Comparison of ENCODE assay signal across 9 cellular contexts in the genomic region with DNA sequence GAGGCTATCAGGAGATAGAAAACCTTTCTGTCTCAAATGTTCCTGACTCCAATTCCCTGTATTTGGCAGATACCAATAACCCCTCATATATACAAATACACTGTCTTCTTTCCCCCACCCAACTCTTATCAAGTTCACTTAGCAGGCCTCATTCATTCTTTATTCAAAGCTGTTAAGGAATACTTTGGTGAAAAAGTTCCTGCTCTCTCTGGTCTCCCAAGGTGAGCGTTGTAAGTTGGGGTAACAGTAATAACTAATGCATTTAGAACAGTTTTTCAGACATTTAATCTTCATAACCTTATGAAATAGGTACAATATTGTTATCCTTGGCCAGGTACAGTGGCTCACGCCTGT. TPM values are rescaled to one million over a fixed set of nuclear protein-coding genes. Genes with fewer than 3 reads are reported as not detected.
DNase-seq lines count a peak whose midpoint lies in the region; ATAC-seq, FAIRE-seq and TF ChIP-seq lines count a peak whose summit lies in the region.
"Had no signal": no experiment of that assay in that cellular context is flagged by ENCODE, and none has a peak within 500 bp of the region (broad histone marks: within the 10 kb centered on the region; RNA-seq: fewer than 3 reads in every experiment).

No MANE protein-coding gene starts in this region.

- H4K5ac ChIP-seq in IMR-90 (ENCODE audit: low read depth, low read length) = no peak overlapping the region

- no peak overlapping the region for H3K4ac ChIP-seq in IMR-90 (ENCODE audit: low read depth, low read length)

- peaks cover 0 to 4% (median 0%) of the 10 kb centered on the region in 11 experiments; a peak in 6 of 22 replicates for H4K20me1 ChIP-seq in BLaER1 treated with 17β-estradiol and CSF1 and Interleukin-3, amounts not matched to agents 10 nM and 100 nM
- H4K20me1 ChIP-seq in IMR-90 (ENCODE audit: insufficient read depth, low read length) = no peaks in the 10 kb centered on the region; the same call in 1 of the 2 replicates
- peaks cover under 1% of the 10 kb centered on the region for H4K20me1 ChIP-seq in astrocyte (ENCODE audit: insufficient read depth, low read length)

- intact Hi-C loops in IMR-90 (cut with micrococcal nuclease) (loop anchor here (1.0 to 5.0 kb wide), 2 partner anchors 290 to 303 kb away; a partner anchor contains a TSS), adrenal gland (cut with DNase I) (loop anchor here in 1 of 2 donors (5.0 kb wide), 1 partner anchor 198 kb away; no protein-coding TSS in a partner anchor)

- H3K4me3 ChIP-seq in BLaER1 treated with 17β-estradiol and CSF1 and Interleukin-3, amounts not matched to agents 10 nM and 100 nM = peak overlapping the region; percentile 54 to 78 (median 68); a peak in 17 of 20 replicates
- peak overlapping the region; percentile 68; the same call in 1 of the 2 replicates for H3K4me3 ChIP-seq in IMR-90 (ENCODE audit: insufficient read depth, low read depth, low read length)
- peak overlapping the region; percentile 73 for H3K4me3 ChIP-seq in astrocyte (ENCODE audit: insufficient read depth, low read depth, low read length)
- no peak overlapping the region for H3K4me3 ChIP-seq in adrenal gland

- H2AFZ ChIP-seq in IMR-90 (replicated peaks; ENCODE audit: low read length, poor library complexity) (no peak overlapping the region), astrocyte (ENCODE audit: low read depth, low read length) (no peak overlapping the region)

- no peak overlapping the region for H3K23ac ChIP-seq in IMR-90 (ENCODE audit: low read depth, low read length)

- peaks cover 5% of the 10 kb centered on the region for H3K79me2 ChIP-seq in astrocyte (ENCODE audit: insufficient read depth, low read length)

- H3K9me3 ChIP-seq in BLaER1 treated with 17β-estradiol and CSF1 and Interleukin-3, amounts not matched to agents 10 nM and 100 nM (replicated peaks in 1 of 11) = no peaks in the 10 kb centered on the region
- H3K9me3 ChIP-seq in IMR-90 (ENCODE audit: control insufficient read depth, insufficient read depth, low read length) (no peaks in the 10 kb centered on the region), astrocyte (ENCODE audit: insufficient read depth, low read depth, low read length) (no peaks in the 10 kb centered on the region), adrenal gland (replicated peaks in 1 of 3) (no peaks in the 10 kb centered on the region)

- H3K36me3 Mint-ChIP-seq in astrocyte (ENCODE audit: low read depth, unreplicated experiment) = no peaks in the 10 kb centered on the region
- H3K36me3 Mint-ChIP-seq in naive thymus-derived CD8-positive, alpha-beta T cell = no peaks in the 10 kb centered on the region

- no peak overlapping the region for H3K14ac ChIP-seq in IMR-90 (replicated peaks; ENCODE audit: low read depth, low read length)

- H3K36me3 ChIP-seq in BLaER1 treated with 17β-estradiol and CSF1 and Interleukin-3, amounts not matched to agents 10 nM and 100 nM = no peaks in the 10 kb centered on the region
- no peaks in the 10 kb centered on the region for H3K36me3 ChIP-seq in IMR-90 (ENCODE audit: control insufficient read depth, insufficient read depth, low read length)
- H3K36me3 ChIP-seq in astrocyte (ENCODE audit: insufficient read depth, low read length) = no peaks in the 10 kb centered on the region
- no peaks in the 10 kb centered on the region for H3K36me3 ChIP-seq in adrenal gland (replicated peaks in 1 of 2)

- H3K27me3 Mint-ChIP-seq in astrocyte (ENCODE audit: low read depth, unreplicated experiment) = no peaks in the 10 kb centered on the region
- H3K27me3 Mint-ChIP-seq in naive thymus-derived CD8-positive, alpha-beta T cell = no peaks in the 10 kb centered on the region

- no peak overlapping the region for H3K56ac ChIP-seq in IMR-90 (ENCODE audit: extremely low read depth, insufficient read depth, low read length)

- no CpG with 5 or more reads among the region's 2 CpGs for WGBS in IMR-90 (ENCODE audit: extremely low coverage in 2 of 2, insufficient read length in 1 of 2), 2 experiments
- 62 to 76% (median 68%) methylated on average over 2 of the region's 2 CpGs for WGBS in adrenal gland, 4 donors

- H3K4me3 Mint-ChIP-seq in astrocyte (ENCODE audit: unreplicated experiment) = peak overlapping the region; percentile 84
- H3K4me3 Mint-ChIP-seq in naive thymus-derived CD8-positive, alpha-beta T cell = peak overlapping the region in 7 of 10 donors; percentile 88 to 95 (median 93)

- CTCF ChIA-PET in IMR-90 (lab: Yijun Ruan, JAX) = interaction anchor here (0.6 to 2.7 kb wide), 18 partner anchors 10 to 302 kb away, joined by 3 to 16 read pairs (median 4); a partner anchor contains a TSS

- TF ChIP-seq POLR2A in IMR-90 (IDR thresholded peaks at IDR 0.05; ENCODE audit: low read depth, low read length) (no peak), adrenal gland (IDR thresholded peaks at IDR 0.05) (no peak), GM18505 (IDR thresholded peaks at IDR 0.05; ENCODE audit: borderline replicate concordance, extremely low read depth, insufficient read depth, insufficient read length) (no peak)

- H3K27ac ChIP-seq in BLaER1 treated with 17β-estradiol and CSF1 and Interleukin-3, amounts not matched to agents 10 nM and 100 nM = peak overlapping the region in 1 of 11 experiments; percentile 88; a peak in 3 of 22 replicates
- H3K27ac ChIP-seq in IMR-90 (ENCODE audit: insufficient read depth, low read length) = no peak overlapping the region
- H3K27ac ChIP-seq in astrocyte (ENCODE audit: low read depth, low read length) = no peak overlapping the region
- H3K27ac ChIP-seq in adrenal gland = no peak overlapping the region
- H3K27ac ChIP-seq: foreskin keratinocyte had no signal

- no peak overlapping the region for H2BK5ac ChIP-seq in IMR-90 (ENCODE audit: low read depth, low read length, poor library complexity, severe bottlenecking)

- H3K4me1 ChIP-seq in BLaER1 treated with 17β-estradiol and CSF1 and Interleukin-3, amounts not matched to agents 10 nM and 100 nM = peaks cover 18 to 37% (median 30%) of the 10 kb centered on the region in 10 experiments
- H3K4me1 ChIP-seq in IMR-90 (ENCODE audit: control insufficient read depth, insufficient read depth, low read length) (peaks cover 6% of the 10 kb centered on the region), astrocyte (ENCODE audit: insufficient read depth, low read length) (peaks cover 20% of the 10 kb centered on the region), adrenal gland (replicated peaks in 1 of 2) (peaks cover 12 to 17% of the 10 kb centered on the region in 2 donors)
- H3K4me1 ChIP-seq: foreskin keratinocyte had no signal

- TF ChIP-seq CTCF in IMR-90 (conservative IDR thresholded peaks at IDR 0.05; ENCODE audit: low read depth, low read length) (no peak), astrocyte (IDR thresholded peaks at IDR 0.05; ENCODE audit: insufficient read depth, low read depth, low read length) (no peak), adrenal gland (IDR thresholded peaks at IDR 0.05) (no peak)

- no TSS peak for BruUV-seq in IMR-90 (replicated peaks; lab: Mats Ljungman, UMichigan)

- H3K9ac ChIP-seq in BLaER1 treated with 17β-estradiol and CSF1 and Interleukin-3, amounts not matched to agents 10 nM and 100 nM = peak overlapping the region in 5 of 11 experiments; percentile 47 to 85 (median 74); a peak in 10 of 22 replicates
- H3K9ac ChIP-seq in IMR-90 (ENCODE audit: low read depth, low read length) (no peak overlapping the region), astrocyte (ENCODE audit: low read length) (no peak overlapping the region)

- no peak for TF ChIP-seq RAD21 in IMR-90 (IDR thresholded peaks at IDR 0.05; ENCODE audit: low read length)

- no peak overlapping the region for H3K18ac ChIP-seq in IMR-90 (ENCODE audit: low read depth, low read length)

- dilution Hi-C loops in IMR-90 (cut with HindIII; ENCODE audit: low sequenced_read_pairs, unreplicated experiment) = no loop called here

- no peak overlapping the region for H2BK120ac ChIP-seq in IMR-90 (ENCODE audit: low read depth, low read length)

- no peak for ATAC-seq in IMR-90 (ENCODE audit: low read depth)
- no peak for ATAC-seq in naive thymus-derived CD8-positive, alpha-beta T cell
- ATAC-seq in GM21367 (IDR thresholded peaks at IDR 0.05; ENCODE audit: unreplicated experiment) = no peak
- no peak for ATAC-seq in GM18505 (IDR thresholded peaks at IDR 0.05; ENCODE audit: unreplicated experiment)

- peak overlapping the region in 7 of 11 experiments; percentile 92 to 99 (median 93); a peak in 10 of 22 replicates for H3K4me2 ChIP-seq in BLaER1 treated with 17β-estradiol and CSF1 and Interleukin-3, amounts not matched to agents 10 nM and 100 nM
- no peak overlapping the region for H3K4me2 ChIP-seq in IMR-90 (ENCODE audit: low read depth, low read length)
- H3K4me2 ChIP-seq in astrocyte (ENCODE audit: low read length) = peak overlapping the region; percentile 94

- H3K9me3 Mint-ChIP-seq in astrocyte (ENCODE audit: unreplicated experiment) = no peaks in the 10 kb centered on the region
- no peaks in the 10 kb centered on the region for H3K9me3 Mint-ChIP-seq in naive thymus-derived CD8-positive, alpha-beta T cell

- H3K27me3 ChIP-seq in BLaER1 treated with 17β-estradiol and CSF1 and Interleukin-3, amounts not matched to agents 10 nM and 100 nM = no peaks in the 10 kb centered on the region
- H3K27me3 ChIP-seq in IMR-90 (ENCODE audit: control insufficient read depth, insufficient read depth, low read length) (no peaks in the 10 kb centered on the region), astrocyte (ENCODE audit: insufficient read depth, low read length) (no peaks in the 10 kb centered on the region), adrenal gland (no peaks in the 10 kb centered on the region)

- no peak overlapping the region for H2AK9ac ChIP-seq in IMR-90 (replicated peaks; ENCODE audit: low read depth, low read length, poor library complexity)

- peaks cover 6% of the 10 kb centered on the region; the same call in 1 of the 2 replicates for H3K9me1 ChIP-seq in IMR-90 (ENCODE audit: insufficient read depth, low read length)

- POLR2A ChIA-PET in IMR-90 (lab: Charles Lee; ENCODE audit: unreplicated experiment) = interaction anchor here (0.5 to 1.6 kb wide), 3 partner anchors 10 to 379 kb away, joined by 3 to 5 read pairs (median 4); a partner anchor contains a TSS
- POLR2A ChIA-PET in naive thymus-derived CD8-positive, alpha-beta T cell (lab: Charles Lee) = interaction anchor here (0.6 to 4.7 kb wide), 21 partner anchors 8 to 483 kb away, joined by 3 to 60 read pairs (median 5); a partner anchor contains a TSS

- no peak for FAIRE-seq in astrocyte (lab: Jason Lieb, UNC)

- H4K91ac ChIP-seq in IMR-90 (ENCODE audit: insufficient read depth, low read depth, low read length) = no peak overlapping the region

- H3K4me1 Mint-ChIP-seq in astrocyte (ENCODE audit: low read depth, unreplicated experiment) = peaks cover 15% of the 10 kb centered on the region
- peaks cover 16 to 33% (median 29%) of the 10 kb centered on the region in 4 donors for H3K4me1 Mint-ChIP-seq in naive thymus-derived CD8-positive, alpha-beta T cell

- H2BK20ac ChIP-seq in IMR-90 (ENCODE audit: low read depth, low read length) = no peak overlapping the region

- no peak overlapping the region for H4K8ac ChIP-seq in IMR-90 (ENCODE audit: low read depth in 2 of 2, low read length in 2 of 2)

- no peak overlapping the region for H2AK5ac ChIP-seq in IMR-90 (ENCODE audit: low read depth, low read length)

- in situ Hi-C loops in IMR-90 (cut with MboI; ENCODE audit: low sequenced_read_pairs) = loop anchor here (5.0 kb wide), 1 partner anchor 203 kb away; no protein-coding TSS in a partner anchor

- H3K27ac Mint-ChIP-seq in astrocyte (ENCODE audit: unreplicated experiment) = no peak overlapping the region
- H3K27ac Mint-ChIP-seq in naive thymus-derived CD8-positive, alpha-beta T cell = peak overlapping the region in 7 of 10 donors; percentile 80 to 98 (median 96)

- H2BK15ac ChIP-seq in IMR-90 (ENCODE audit: low read depth, low read length) = no peak overlapping the region

- DNase-seq in IMR-90 = no peak
- no peak for DNase-seq in astrocyte (ENCODE audit: low read depth)
- no peak for DNase-seq in naive thymus-derived CD8-positive, alpha-beta T cell
- no peak for DNase-seq in midbrain (lab: John Stamatoyannopoulos, UW)
- DNase-seq in adrenal gland = no peak

- peaks cover 0 to 16% of the 10 kb centered on the region in 2 experiments; a peak in 2 of 4 replicates for H3K79me1 ChIP-seq in IMR-90 (ENCODE audit: low read depth in 1 of 2, low read length in 2 of 2)

RNA-seq across cellular contexts. Expression of a gene that starts 3.9 kb away (rescaled TPM):
- total RNA-seq in IMR-90 (2012; rRNA removed) = 2.2 and 2.7 TPM in 2 replicates
- 12.9 and 13.6 TPM in 2 replicates for polyA plus RNA-seq in IMR-90 (2012; rRNA removed)
- 5.7 and 15.7 TPM in 2 replicates for polyA plus RNA-seq in IMR-90 (2012; cell fraction: cytosol; rRNA removed)
- 5.5 and 10.6 TPM in 2 replicates for polyA plus RNA-seq in IMR-90 (2012; cell fraction: nucleus; rRNA removed; ENCODE audit: low replicate concordance)
- total RNA-seq in astrocyte = 25.3 and 28.9 TPM in 2 replicates
- total RNA-seq in naive thymus-derived CD8-positive, alpha-beta T cell = 1 to 10 TPM; 5.8 to 7.7 TPM
- polyA plus RNA-seq in naive thymus-derived CD8-positive, alpha-beta T cell = 1 to 10 TPM in 1 of 3 donors, under 1 TPM in 2; 0.82 to 1.5 (median 0.99) TPM
- 1 to 10 TPM; 3.3 to 8.3 (median 7.1) TPM for total RNA-seq in adrenal gland
- polyA plus RNA-seq in adrenal gland = 1 to 10 TPM; 2.4 to 4.1 (median 3.8) TPM

RNA-seq across cellular contexts. Expression of a gene that starts 10.2 kb away (rescaled TPM):
- total RNA-seq in IMR-90 (2012; rRNA removed) = 995 and 1,796 TPM in 2 replicates
- polyA plus RNA-seq in IMR-90 (2012; rRNA removed) = 1,398 and 1,518 TPM in 2 replicates
- polyA plus RNA-seq in IMR-90 (2012; cell fraction: cytosol; rRNA removed) = 856 and 974 TPM in 2 replicates
- 173 and 576 TPM in 2 replicates for polyA plus RNA-seq in IMR-90 (2012; cell fraction: nucleus; rRNA removed; ENCODE audit: low replicate concordance)
- total RNA-seq in astrocyte = 965 and 1,014 TPM in 2 replicates
- total RNA-seq in naive thymus-derived CD8-positive, alpha-beta T cell = 10 to 100 TPM; 41.0 to 46.5 TPM
- polyA plus RNA-seq in naive thymus-derived CD8-positive, alpha-beta T cell = 100 to 1,000 TPM; 119 to 412 (median 135) TPM
- total RNA-seq in adrenal gland = 1,000 to 10,000 TPM in 6 of 8 donors, 100 to 1,000 TPM in 2; 796 to 1,954 (median 1,274) TPM
- polyA plus RNA-seq in adrenal gland = 1,000 to 10,000 TPM; 1,798 to 2,350 (median 1,843) TPM

RNA-seq across cellular contexts. Expression of a gene that starts 18.8 kb away (rescaled TPM):
- 7.3 and 8.9 TPM in 2 replicates for total RNA-seq in IMR-90 (2012; rRNA removed)
- polyA plus RNA-seq in IMR-90 (2012; rRNA removed) = 18.8 and 21.0 TPM in 2 replicates
- 16.9 and 19.9 TPM in 2 replicates for polyA plus RNA-seq in IMR-90 (2012; cell fraction: cytosol; rRNA removed)
- polyA plus RNA-seq in IMR-90 (2012; cell fraction: nucleus; rRNA removed; ENCODE audit: low replicate concordance) = 85.3 and 102 TPM in 2 replicates
- total RNA-seq in astrocyte = 1.4 and 2.1 TPM in 2 replicates
- total RNA-seq in naive thymus-derived CD8-positive, alpha-beta T cell = 10 to 100 TPM; 28.8 to 30.4 TPM
- polyA plus RNA-seq in naive thymus-derived CD8-positive, alpha-beta T cell = 1 to 10 TPM in 2 of 3 donors, not detected in 1; 1.0 to 1.4 TPM
- 10 to 100 TPM in 1 of 8 donors, 1 to 10 TPM in 7; 1.9 to 25.7 (median 4.0) TPM for total RNA-seq in adrenal gland
- polyA plus RNA-seq in adrenal gland = 10 to 100 TPM in 2 of 3 donors, 1 to 10 TPM in 1; 2.7 to 41.4 (median 32.7) TPM

RNA-seq across cellular contexts. Expression of a gene that starts 23.2 kb away (rescaled TPM):
- total RNA-seq in IMR-90 (2012; rRNA removed) (128 and 158 TPM in 2 replicates), astrocyte (49.2 and 51.0 TPM in 2 replicates), adrenal gland (100 to 1,000 TPM; 180 to 304 (median 220) TPM)
- polyA plus RNA-seq in IMR-90 (2012; rRNA removed) (280 and 285 TPM in 2 replicates), adrenal gland (1,000 to 10,000 TPM in 1 of 3 donors, 100 to 1,000 TPM in 2; 188 to 1,005 (median 657) TPM)
- 332 and 427 TPM in 2 replicates for polyA plus RNA-seq in IMR-90 (2012; cell fraction: cytosol; rRNA removed)
- 75.9 and 113 TPM in 2 replicates for polyA plus RNA-seq in IMR-90 (2012; cell fraction: nucleus; rRNA removed; ENCODE audit: low replicate concordance)
- total RNA-seq in naive thymus-derived CD8-positive, alpha-beta T cell = 10 to 100 TPM; 62.9 to 65.7 TPM
- 100 to 1,000 TPM in 2 of 3 donors, 10 to 100 TPM in 1; 84.3 to 133 (median 117) TPM for polyA plus RNA-seq in naive thymus-derived CD8-positive, alpha-beta T cell

RNA-seq across cellular contexts. Expression of a gene that starts 31.3 kb away (rescaled TPM):
- total RNA-seq in IMR-90 (2012; rRNA removed) (3.9 and 4.4 TPM in 2 replicates), astrocyte (20.4 and 26.5 TPM in 2 replicates), adrenal gland (10 to 100 TPM in 5 of 8 donors, 1 to 10 TPM in 3; 5.7 to 19.7 (median 13.3) TPM)
- polyA plus RNA-seq in IMR-90 (2012; rRNA removed) (13.9 and 15.7 TPM in 2 replicates), adrenal gland (10 to 100 TPM in 2 of 3 donors, 1 to 10 TPM in 1; 9.3 to 77.1 (median 53.6) TPM)
- polyA plus RNA-seq in IMR-90 (2012; cell fraction: cytosol; rRNA removed) = 12.1 and 23.0 TPM in 2 replicates
- 89.0 and 117 TPM in 2 replicates for polyA plus RNA-seq in IMR-90 (2012; cell fraction: nucleus; rRNA removed; ENCODE audit: low replicate concordance)
- 1 to 10 TPM; 5.2 to 7.0 TPM for total RNA-seq in naive thymus-derived CD8-positive, alpha-beta T cell
- 1 to 10 TPM in 2 of 3 donors, not detected in 1; 1.5 to 1.7 TPM for polyA plus RNA-seq in naive thymus-derived CD8-positive, alpha-beta T cell

Comparison
In these comparisons a context has a peak if more than half of its experiments do, and no peak if none do; other contexts are left out.
1. H3K4me3 ChIP-seq: peak in BLaER1 treated with 17β-estradiol and CSF1 and Interleukin-3, amounts not matched to agents 10 nM and 100 nM (10 of 10), IMR-90 (single experiment) and astrocyte (single experiment); none in adrenal gland (0 of 4).
2. RNA of a gene that starts 10.2 kb away (total RNA-seq): 796 to 1,954 TPM in adrenal gland, 965 to 1,014 TPM in astrocyte and 995 to 1,796 TPM in IMR-90; 41.0 to 46.5 TPM in naive thymus-derived CD8-positive, alpha-beta T cell; every median in the first group is over 10 times any median in the second.